ENCODE assay signal across 22 cellular contexts in genomic region chr4:23878235-23878861, GRCh38. TPM values are rescaled to one million over a fixed set of nuclear protein-coding genes. Genes with fewer than 3 reads are reported as not detected.
DNase-seq lines count a peak whose midpoint lies in the region; ATAC-seq and TF ChIP-seq lines count a peak whose summit lies in the region.
"Had no signal": no experiment of that assay in that cellular context is flagged by ENCODE, and none has a peak within 500 bp of the region (broad histone marks: within the 10 kb centered on the region; RNA-seq: fewer than 3 reads in every experiment).

No MANE protein-coding gene starts in this region.

- no peak overlapping the region for H4K8ac ChIP-seq in mesendoderm (ENCODE audit: low read depth, low read length)

- peak overlapping the region; percentile 35 for H4K5ac ChIP-seq in mesendoderm (ENCODE audit: low read length)

- TF ChIP-seq CTCF in esophagus muscularis mucosa (IDR thresholded peaks at IDR 0.05): no peak
- peak in 1 of 5 experiments; percentile 46 for TF ChIP-seq CTCF in transverse colon (IDR thresholded peaks at IDR 0.05)
- TF ChIP-seq CTCF in RWPE1 (conservative IDR thresholded peaks at IDR 0.05; ENCODE audit: low read depth): no peak

- H3K27ac ChIP-seq in esophagus muscularis mucosa (replicated peaks in 1 of 4) (peak overlapping the region; percentile 78 to 90 (median 87)), mesendoderm (ENCODE audit: low read depth, low read length) (peak overlapping the region; percentile 50), transverse colon (peak overlapping the region; percentile 71 to 86 (median 78)), RWPE1 (no peak overlapping the region)
- H3K27ac ChIP-seq: skin epidermis had no signal

- H3K36me3 ChIP-seq in esophagus muscularis mucosa (no peaks in the 10 kb centered on the region), mesendoderm (ENCODE audit: control insufficient read depth, insufficient read depth, low read length) (no peaks in the 10 kb centered on the region), transverse colon (no peaks in the 10 kb centered on the region)
- H3K36me3 ChIP-seq: pancreas had no signal

- H3K4ac ChIP-seq in mesendoderm (ENCODE audit: low read depth, low read length): peak overlapping the region; percentile 70

- 40% methylated on average over 6 of the region's 6 CpGs for WGBS in esophagus muscularis mucosa
- no CpG with 5 or more reads among the region's 6 CpGs for WGBS in mesendoderm (ENCODE audit: extremely low coverage, insufficient coverage, low lambda C conversion rate)
- 16 to 38% methylated on average over 5 to 6 of the region's 6 CpGs for WGBS in transverse colon (ENCODE audit: low coverage in 1 of 2), 2 donors

- no peak for TF ChIP-seq POLR2A in esophagus muscularis mucosa (IDR thresholded peaks at IDR 0.05; ENCODE audit: low read depth)
- TF ChIP-seq POLR2A in transverse colon (IDR thresholded peaks at IDR 0.05): no peak

- H3K4me3 ChIP-seq in esophagus muscularis mucosa: no peak overlapping the region
- H3K4me3 ChIP-seq in mesendoderm (ENCODE audit: low read length): no peak overlapping the region
- H3K4me3 ChIP-seq in transverse colon: peak overlapping the region in 1 of 4 donors; percentile 4
- H3K4me3 ChIP-seq: K562, lung, pancreas, skin epidermis had no signal

- H3K9me3 ChIP-seq in esophagus muscularis mucosa: no peaks in the 10 kb centered on the region
- H3K9me3 ChIP-seq in transverse colon: no peaks in the 10 kb centered on the region
- H3K9me3 ChIP-seq: pancreas had no signal

- CTCF ChIA-PET in RWPE1 (lab: Yijun Ruan, JAX): no interaction called here

- intact Hi-C loops in Right ventricle myocardium superior (cut with DNase I): no loop called here
- intact Hi-C loops in cardiac septum (cut with DNase I): no loop called here
- intact Hi-C loops in esophagus muscularis mucosa (cut with DNase I): no loop called here
- intact Hi-C loops in transverse colon (cut with DNase I; ENCODE audit: low total_unique reads): no loop called here

- DNase-seq in Right ventricle myocardium superior (no peak), cardiac septum (ENCODE audit: low spot score) (no peak), esophagus muscularis mucosa (ENCODE audit: extremely low spot score) (no peak), mesendoderm (peak; percentile 62), transverse colon (no peak), RWPE1 (ENCODE audit: low spot score) (no peak), DMS79 treated with DMSO at 0.1 percent for 48 hours (lab: John Stamatoyannopoulos, UW) (no peak)
- DNase-seq: activated CD4-positive, alpha-beta T cell treated with anti-CD3 and anti-CD28 coated beads for 4 hours; activated CD8-positive, alpha-beta memory T cell treated with anti-CD3 and anti-CD28 coated beads, Interleukin-2, amount 10 ng/mL, durations not matched to agents 7 days and 5 days; CD4-positive, CD25-positive, alpha-beta regulatory T cell; HCEC 1CT; MV-4-11; natural killer cell; NCI-H524; pancreas; stimulated activated CD4-positive, alpha-beta T cell treated with anti-CD3 and anti-CD28 coated beads, Interleukin-4, amount 100 ng/mL, for 24 hours; T-cell had no signal

- H3K23ac ChIP-seq in mesendoderm (ENCODE audit: low read length): no peak overlapping the region

- no peaks in the 10 kb centered on the region for H3K79me2 ChIP-seq in mesendoderm (ENCODE audit: control insufficient read depth, insufficient read depth, low read length)

- H3K18ac ChIP-seq in mesendoderm (ENCODE audit: low read length): peak overlapping the region; percentile 90

- H2AK5ac ChIP-seq in mesendoderm (ENCODE audit: low read length): no peak overlapping the region

- H3K27me3 ChIP-seq in esophagus muscularis mucosa (no peaks in the 10 kb centered on the region), mesendoderm (ENCODE audit: insufficient read depth, low read length, poor library complexity) (no peaks in the 10 kb centered on the region), transverse colon (no peaks in the 10 kb centered on the region)
- H3K27me3 ChIP-seq: pancreas had no signal

- H3K79me1 ChIP-seq in mesendoderm (ENCODE audit: low read length): no peaks in the 10 kb centered on the region

- H3K4me1 ChIP-seq in esophagus muscularis mucosa: peaks cover 32 to 98% (median 95%) of the 10 kb centered on the region in 4 donors
- peaks cover 19% of the 10 kb centered on the region for H3K4me1 ChIP-seq in mesendoderm (ENCODE audit: control insufficient read depth, low read depth, low read length)
- peaks cover 33 to 85% (median 58%) of the 10 kb centered on the region in 4 donors for H3K4me1 ChIP-seq in transverse colon

- no peak overlapping the region for H2BK15ac ChIP-seq in mesendoderm (replicated peaks; ENCODE audit: low read depth)

- ATAC-seq in Right ventricle myocardium superior (ENCODE audit: poor library complexity): peak; percentile 44
- ATAC-seq in HG03045 (IDR thresholded peaks at IDR 0.05; ENCODE audit: unreplicated experiment): no peak
- ATAC-seq: activated CD8-positive, alpha-beta memory T cell treated with anti-CD3 and anti-CD28 coated beads, Interleukin-2, amount 10 ng/mL, durations not matched to agents 7 days and 5 days; activated T-helper 17 cell treated with anti-CD3 and anti-CD28 coated beads, Interleukin-2, amount 50 U/mL, for 72 hours; K562; natural killer cell; T-cell had no signal

- H2BK120ac ChIP-seq in mesendoderm (ENCODE audit: low read depth, low read length): peak overlapping the region; percentile 36

- in situ Hi-C loops in transverse colon (cut with MboI; ENCODE audit: low pct_ligation_motif_present in 1 of 4, low pct_unique_long_range_greater_than_20kb in 1 of 4, low sequenced_read_pairs in 3 of 4): no loop called here

- no peak overlapping the region for H3K9ac ChIP-seq in mesendoderm (ENCODE audit: low read length)

- TF ChIP-seq EP300 in esophagus muscularis mucosa (IDR thresholded peaks at IDR 0.05) (no peak), transverse colon (IDR thresholded peaks at IDR 0.05; ENCODE audit: low read depth) (no peak)

- H3K56ac ChIP-seq in mesendoderm (ENCODE audit: low read length): peak overlapping the region; percentile 51

- POLR2A ChIA-PET in RWPE1 (lab: Yijun Ruan, JAX; ENCODE audit: low non-redundant PET): no interaction called here

- H3K4me2 ChIP-seq in mesendoderm (ENCODE audit: low read length): no peak overlapping the region

- H2BK5ac ChIP-seq in mesendoderm (ENCODE audit: low read length): peak overlapping the region; percentile 33

RNA-seq across cellular contexts. Expression of gene PPARGC1A, which starts 11.5 kb away (rescaled TPM):
- total RNA-seq in Right ventricle myocardium superior: 82.8 TPM
- 99.6 TPM for total RNA-seq in cardiac septum
- 10 to 100 TPM; 13.8 to 22.8 (median 17.1) TPM for total RNA-seq in esophagus muscularis mucosa
- 0.90 TPM for polyA plus RNA-seq in mesendoderm (2013, experiment 1 of 2)
- 1.1 TPM for polyA plus RNA-seq in mesendoderm (2013, experiment 2 of 2)
- total RNA-seq in transverse colon: 1,000 to 10,000 TPM in 1 of 4 donors, 100 to 1,000 TPM in 1, 10 to 100 TPM in 2; 63.7 to 4,431 (median 108) TPM
- total RNA-seq: activated CD8-positive, alpha-beta memory T cell treated with anti-CD3 and anti-CD28 coated beads, Interleukin-2, amount 10 ng/mL, durations not matched to agents 7 days and 5 days; activated T-helper 17 cell treated with anti-CD3 and anti-CD28 coated beads, Interleukin-2, amount 50 U/mL, for 72 hours; CD4-positive, CD25-positive, alpha-beta regulatory T cell; natural killer cell; T-cell had no signal
- polyA plus RNA-seq: CD4-positive, CD25-positive, alpha-beta regulatory T cell; K562 had no signal
